ENCODE assay signal across 1 cellular context in the genomic region with DNA sequence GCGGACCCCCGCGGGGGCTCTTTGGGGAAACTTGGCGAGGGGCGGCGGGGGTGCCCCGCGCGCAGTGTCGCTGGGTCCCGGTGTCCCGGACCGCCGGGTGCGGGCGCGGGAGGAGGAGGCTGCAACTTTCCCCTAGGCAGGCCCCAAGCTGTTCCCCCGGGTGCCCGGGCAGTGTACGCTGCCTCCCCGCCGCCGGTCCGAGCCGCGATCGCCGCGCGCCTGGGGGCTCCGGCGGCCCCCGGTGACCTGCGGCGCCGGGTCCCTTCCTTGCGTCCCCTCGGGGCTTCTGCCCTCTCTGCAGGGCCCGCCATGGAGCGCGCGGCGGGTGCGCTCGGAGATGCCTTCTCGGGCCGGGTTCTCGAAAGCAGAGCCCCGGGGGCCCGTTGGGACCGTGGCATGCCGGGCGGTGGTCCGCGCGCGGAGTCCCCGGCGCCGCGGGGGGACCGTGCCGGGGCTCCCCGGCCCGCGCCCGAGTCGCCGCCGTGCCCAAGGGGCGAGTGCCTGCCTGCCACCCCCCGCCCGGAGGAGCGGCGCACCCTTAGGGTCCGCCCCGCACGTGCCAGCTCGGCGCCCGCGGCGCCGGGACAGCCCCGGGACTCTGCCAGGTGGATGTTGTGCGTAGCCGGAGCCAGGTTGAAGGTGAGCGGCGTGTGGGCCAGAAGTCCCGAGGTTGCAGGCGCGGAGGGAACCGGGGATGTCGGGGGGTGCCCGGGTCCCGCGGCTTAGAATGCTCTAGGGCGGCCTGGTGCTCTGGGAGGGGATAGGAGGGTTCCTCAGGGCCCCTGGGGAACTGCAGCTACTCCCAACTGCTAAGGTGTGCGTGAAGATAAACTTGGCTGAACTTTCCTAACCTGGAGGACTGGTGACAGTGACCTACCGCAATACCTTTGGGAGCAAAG.
TF ChIP-seq lines count a peak whose summit lies in the region.

A gene with protein sequence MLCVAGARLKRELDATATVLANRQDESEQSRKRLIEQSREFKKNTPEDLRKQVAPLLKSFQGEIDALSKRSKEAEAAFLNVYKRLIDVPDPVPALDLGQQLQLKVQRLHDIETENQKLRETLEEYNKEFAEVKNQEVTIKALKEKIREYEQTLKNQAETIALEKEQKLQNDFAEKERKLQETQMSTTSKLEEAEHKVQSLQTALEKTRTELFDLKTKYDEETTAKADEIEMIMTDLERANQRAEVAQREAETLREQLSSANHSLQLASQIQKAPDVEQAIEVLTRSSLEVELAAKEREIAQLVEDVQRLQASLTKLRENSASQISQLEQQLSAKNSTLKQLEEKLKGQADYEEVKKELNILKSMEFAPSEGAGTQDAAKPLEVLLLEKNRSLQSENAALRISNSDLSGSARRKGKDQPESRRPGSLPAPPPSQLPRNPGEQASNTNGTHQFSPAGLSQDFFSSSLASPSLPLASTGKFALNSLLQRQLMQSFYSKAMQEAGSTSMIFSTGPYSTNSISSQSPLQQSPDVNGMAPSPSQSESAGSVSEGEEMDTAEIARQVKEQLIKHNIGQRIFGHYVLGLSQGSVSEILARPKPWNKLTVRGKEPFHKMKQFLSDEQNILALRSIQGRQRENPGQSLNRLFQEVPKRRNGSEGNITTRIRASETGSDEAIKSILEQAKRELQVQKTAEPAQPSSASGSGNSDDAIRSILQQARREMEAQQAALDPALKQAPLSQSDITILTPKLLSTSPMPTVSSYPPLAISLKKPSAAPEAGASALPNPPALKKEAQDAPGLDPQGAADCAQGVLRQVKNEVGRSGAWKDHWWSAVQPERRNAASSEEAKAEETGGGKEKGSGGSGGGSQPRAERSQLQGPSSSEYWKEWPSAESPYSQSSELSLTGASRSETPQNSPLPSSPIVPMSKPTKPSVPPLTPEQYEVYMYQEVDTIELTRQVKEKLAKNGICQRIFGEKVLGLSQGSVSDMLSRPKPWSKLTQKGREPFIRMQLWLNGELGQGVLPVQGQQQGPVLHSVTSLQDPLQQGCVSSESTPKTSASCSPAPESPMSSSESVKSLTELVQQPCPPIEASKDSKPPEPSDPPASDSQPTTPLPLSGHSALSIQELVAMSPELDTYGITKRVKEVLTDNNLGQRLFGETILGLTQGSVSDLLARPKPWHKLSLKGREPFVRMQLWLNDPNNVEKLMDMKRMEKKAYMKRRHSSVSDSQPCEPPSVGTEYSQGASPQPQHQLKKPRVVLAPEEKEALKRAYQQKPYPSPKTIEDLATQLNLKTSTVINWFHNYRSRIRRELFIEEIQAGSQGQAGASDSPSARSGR (N-terminal part only) (plus strand): TSS at position 596 of the 899 bp plus-strand sequence. CDS start 14 bp downstream, at position 610.

TF ChIP-seq in K562, 482 proteins besides CTCF, POLR2A, EP300 and RAD21 (continued from another document and continues in another):
- TF ChIP-seq, protein P1, sequence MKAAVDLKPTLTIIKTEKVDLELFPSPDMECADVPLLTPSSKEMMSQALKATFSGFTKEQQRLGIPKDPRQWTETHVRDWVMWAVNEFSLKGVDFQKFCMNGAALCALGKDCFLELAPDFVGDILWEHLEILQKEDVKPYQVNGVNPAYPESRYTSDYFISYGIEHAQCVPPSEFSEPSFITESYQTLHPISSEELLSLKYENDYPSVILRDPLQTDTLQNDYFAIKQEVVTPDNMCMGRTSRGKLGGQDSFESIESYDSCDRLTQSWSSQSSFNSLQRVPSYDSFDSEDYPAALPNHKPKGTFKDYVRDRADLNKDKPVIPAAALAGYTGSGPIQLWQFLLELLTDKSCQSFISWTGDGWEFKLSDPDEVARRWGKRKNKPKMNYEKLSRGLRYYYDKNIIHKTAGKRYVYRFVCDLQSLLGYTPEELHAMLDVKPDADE (conservative IDR thresholded peaks at IDR 0.05; ENCODE audit: control insufficient read depth, low read depth, low read length) = no peak
- no peak for TF ChIP-seq ZC3H11A (IDR thresholded peaks at IDR 0.05; ENCODE audit: low read depth, low read length)
- TF ChIP-seq, protein P2, sequence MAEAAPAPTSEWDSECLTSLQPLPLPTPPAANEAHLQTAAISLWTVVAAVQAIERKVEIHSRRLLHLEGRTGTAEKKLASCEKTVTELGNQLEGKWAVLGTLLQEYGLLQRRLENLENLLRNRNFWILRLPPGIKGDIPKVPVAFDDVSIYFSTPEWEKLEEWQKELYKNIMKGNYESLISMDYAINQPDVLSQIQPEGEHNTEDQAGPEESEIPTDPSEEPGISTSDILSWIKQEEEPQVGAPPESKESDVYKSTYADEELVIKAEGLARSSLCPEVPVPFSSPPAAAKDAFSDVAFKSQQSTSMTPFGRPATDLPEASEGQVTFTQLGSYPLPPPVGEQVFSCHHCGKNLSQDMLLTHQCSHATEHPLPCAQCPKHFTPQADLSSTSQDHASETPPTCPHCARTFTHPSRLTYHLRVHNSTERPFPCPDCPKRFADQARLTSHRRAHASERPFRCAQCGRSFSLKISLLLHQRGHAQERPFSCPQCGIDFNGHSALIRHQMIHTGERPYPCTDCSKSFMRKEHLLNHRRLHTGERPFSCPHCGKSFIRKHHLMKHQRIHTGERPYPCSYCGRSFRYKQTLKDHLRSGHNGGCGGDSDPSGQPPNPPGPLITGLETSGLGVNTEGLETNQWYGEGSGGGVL (CRISPR knock-in tag; IDR thresholded peaks at IDR 0.05) = no peak
- no peak for TF ChIP-seq PCBP2 (IDR thresholded peaks at IDR 0.05; ENCODE audit: low read depth, low read length, poor library complexity, severe bottlenecking)
- TF ChIP-seq PHB2 (IDR thresholded peaks at IDR 0.05; ENCODE audit: low read depth) = no peak
- TF ChIP-seq MAFF (IDR thresholded peaks at IDR 0.05; ENCODE audit: low read length) = no peak
- TF ChIP-seq SNIP1 (IDR thresholded peaks at IDR 0.05; ENCODE audit: low read depth) = no peak
- TF ChIP-seq ZBTB17 (CRISPR knock-in tag; IDR thresholded peaks at IDR 0.05) = no peak
- TF ChIP-seq, protein P3, sequence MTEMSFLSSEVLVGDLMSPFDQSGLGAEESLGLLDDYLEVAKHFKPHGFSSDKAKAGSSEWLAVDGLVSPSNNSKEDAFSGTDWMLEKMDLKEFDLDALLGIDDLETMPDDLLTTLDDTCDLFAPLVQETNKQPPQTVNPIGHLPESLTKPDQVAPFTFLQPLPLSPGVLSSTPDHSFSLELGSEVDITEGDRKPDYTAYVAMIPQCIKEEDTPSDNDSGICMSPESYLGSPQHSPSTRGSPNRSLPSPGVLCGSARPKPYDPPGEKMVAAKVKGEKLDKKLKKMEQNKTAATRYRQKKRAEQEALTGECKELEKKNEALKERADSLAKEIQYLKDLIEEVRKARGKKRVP (CRISPR knock-in tag; IDR thresholded peaks at IDR 0.05) = 0 out of 2 replicates have a peak, but pooled peaks have one; percentile 17
- TF ChIP-seq ZNF175 (CRISPR knock-in tag; IDR thresholded peaks at IDR 0.05; ENCODE audit: low read depth) = no peak
- no peak; the same call in 1 of the 2 replicates for TF ChIP-seq ZNF316 (IDR thresholded peaks at IDR 0.05)
- peak; percentile 61; the same call in 1 of the 2 replicates for TF ChIP-seq DPF2 (IDR thresholded peaks at IDR 0.05)
- no peak for TF ChIP-seq GTF2A2 (tag; IDR thresholded peaks at IDR 0.05)
- no peak for TF ChIP-seq HLTF (IDR thresholded peaks at IDR 0.05)
- 0 out of 2 replicates have a peak, but pooled peaks have one; percentile 21 for TF ChIP-seq LEF1 (IDR thresholded peaks at IDR 0.05)
- TF ChIP-seq, protein P4, sequence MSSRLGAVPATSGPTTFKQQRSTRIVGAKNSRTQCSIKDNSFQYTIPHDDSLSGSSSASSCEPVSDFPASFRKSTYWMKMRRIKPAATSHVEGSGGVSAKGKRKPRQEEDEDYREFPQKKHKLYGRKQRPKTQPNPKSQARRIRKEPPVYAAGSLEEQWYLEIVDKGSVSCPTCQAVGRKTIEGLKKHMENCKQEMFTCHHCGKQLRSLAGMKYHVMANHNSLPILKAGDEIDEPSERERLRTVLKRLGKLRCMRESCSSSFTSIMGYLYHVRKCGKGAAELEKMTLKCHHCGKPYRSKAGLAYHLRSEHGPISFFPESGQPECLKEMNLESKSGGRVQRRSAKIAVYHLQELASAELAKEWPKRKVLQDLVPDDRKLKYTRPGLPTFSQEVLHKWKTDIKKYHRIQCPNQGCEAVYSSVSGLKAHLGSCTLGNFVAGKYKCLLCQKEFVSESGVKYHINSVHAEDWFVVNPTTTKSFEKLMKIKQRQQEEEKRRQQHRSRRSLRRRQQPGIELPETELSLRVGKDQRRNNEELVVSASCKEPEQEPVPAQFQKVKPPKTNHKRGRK (tag; IDR thresholded peaks at IDR 0.05) = no peak
- peak; percentile 74; the same call in 1 of the 2 replicates for TF ChIP-seq KDM2B (CRISPR knock-in tag; IDR thresholded peaks at IDR 0.05)
- TF ChIP-seq PHF20 (IDR thresholded peaks at IDR 0.05; ENCODE audit: partially characterized antibody) = no peak
- TF ChIP-seq, protein P5, sequence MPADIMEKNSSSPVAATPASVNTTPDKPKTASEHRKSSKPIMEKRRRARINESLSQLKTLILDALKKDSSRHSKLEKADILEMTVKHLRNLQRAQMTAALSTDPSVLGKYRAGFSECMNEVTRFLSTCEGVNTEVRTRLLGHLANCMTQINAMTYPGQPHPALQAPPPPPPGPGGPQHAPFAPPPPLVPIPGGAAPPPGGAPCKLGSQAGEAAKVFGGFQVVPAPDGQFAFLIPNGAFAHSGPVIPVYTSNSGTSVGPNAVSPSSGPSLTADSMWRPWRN (IDR thresholded peaks at IDR 0.05; ENCODE audit: low read depth) = no peak
- TF ChIP-seq ZNF696 (CRISPR knock-in tag; conservative IDR thresholded peaks at IDR 0.05) = no peak
- no peak for TF ChIP-seq SRSF7 (optimal IDR thresholded peaks at IDR 0.05; ENCODE audit: low read depth, low read length)
- TF ChIP-seq PYGO2 (tag; IDR thresholded peaks at IDR 0.05) = no peak
- no peak for TF ChIP-seq ZNF134 (CRISPR knock-in tag; conservative IDR thresholded peaks at IDR 0.05)
- no peak for TF ChIP-seq KLF13 (tag; IDR thresholded peaks at IDR 0.05; ENCODE audit: borderline replicate concordance, low read depth)
- no peak for TF ChIP-seq EZH2 (IDR thresholded peaks at IDR 0.05; ENCODE audit: borderline replicate concordance, low read depth, low read length)
- TF ChIP-seq ZNF224 (CRISPR knock-in tag; IDR thresholded peaks at IDR 0.05) = no peak
- TF ChIP-seq PTRF (tag; IDR thresholded peaks at IDR 0.05) = no peak
- TF ChIP-seq, protein P6, sequence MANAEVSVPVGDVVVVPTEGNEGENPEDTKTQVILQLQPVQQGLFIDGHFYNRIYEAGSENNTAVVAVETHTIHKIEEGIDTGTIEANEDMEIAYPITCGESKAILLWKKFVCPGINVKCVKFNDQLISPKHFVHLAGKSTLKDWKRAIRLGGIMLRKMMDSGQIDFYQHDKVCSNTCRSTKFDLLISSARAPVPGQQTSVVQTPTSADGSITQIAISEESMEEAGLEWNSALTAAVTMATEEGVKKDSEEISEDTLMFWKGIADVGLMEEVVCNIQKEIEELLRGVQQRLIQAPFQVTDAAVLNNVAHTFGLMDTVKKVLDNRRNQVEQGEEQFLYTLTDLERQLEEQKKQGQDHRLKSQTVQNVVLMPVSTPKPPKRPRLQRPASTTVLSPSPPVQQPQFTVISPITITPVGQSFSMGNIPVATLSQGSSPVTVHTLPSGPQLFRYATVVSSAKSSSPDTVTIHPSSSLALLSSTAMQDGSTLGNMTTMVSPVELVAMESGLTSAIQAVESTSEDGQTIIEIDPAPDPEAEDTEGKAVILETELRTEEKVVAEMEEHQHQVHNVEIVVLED (CRISPR knock-in tag; IDR thresholded peaks at IDR 0.05) = no peak
- TF ChIP-seq, protein P7, sequence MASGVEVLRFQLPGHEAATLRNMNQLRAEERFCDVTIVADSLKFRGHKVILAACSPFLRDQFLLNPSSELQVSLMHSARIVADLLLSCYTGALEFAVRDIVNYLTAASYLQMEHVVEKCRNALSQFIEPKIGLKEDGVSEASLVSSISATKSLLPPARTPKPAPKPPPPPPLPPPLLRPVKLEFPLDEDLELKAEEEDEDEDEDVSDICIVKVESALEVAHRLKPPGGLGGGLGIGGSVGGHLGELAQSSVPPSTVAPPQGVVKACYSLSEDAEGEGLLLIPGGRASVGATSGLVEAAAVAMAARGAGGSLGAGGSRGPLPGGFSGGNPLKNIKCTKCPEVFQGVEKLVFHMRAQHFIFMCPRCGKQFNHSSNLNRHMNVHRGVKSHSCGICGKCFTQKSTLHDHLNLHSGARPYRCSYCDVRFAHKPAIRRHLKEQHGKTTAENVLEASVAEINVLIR (CRISPR knock-in tag; IDR thresholded peaks at IDR 0.05) = no peak
- TF ChIP-seq MCM5 (IDR thresholded peaks at IDR 0.05; ENCODE audit: low read depth) = no peak
- TF ChIP-seq, protein P8, sequence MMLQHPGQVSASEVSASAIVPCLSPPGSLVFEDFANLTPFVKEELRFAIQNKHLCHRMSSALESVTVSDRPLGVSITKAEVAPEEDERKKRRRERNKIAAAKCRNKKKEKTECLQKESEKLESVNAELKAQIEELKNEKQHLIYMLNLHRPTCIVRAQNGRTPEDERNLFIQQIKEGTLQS (IDR thresholded peaks at IDR 0.05) = no peak
- TF ChIP-seq, protein P8 (CRISPR knock-in tag; conservative IDR thresholded peaks at IDR 0.05) = no peak
- no peak for TF ChIP-seq KAT7 (CRISPR knock-in tag; IDR thresholded peaks at IDR 0.05; ENCODE audit: borderline replicate concordance)
- no peak for TF ChIP-seq NUFIP1 (IDR thresholded peaks at IDR 0.05; ENCODE audit: partially characterized antibody)
- TF ChIP-seq, protein P9, sequence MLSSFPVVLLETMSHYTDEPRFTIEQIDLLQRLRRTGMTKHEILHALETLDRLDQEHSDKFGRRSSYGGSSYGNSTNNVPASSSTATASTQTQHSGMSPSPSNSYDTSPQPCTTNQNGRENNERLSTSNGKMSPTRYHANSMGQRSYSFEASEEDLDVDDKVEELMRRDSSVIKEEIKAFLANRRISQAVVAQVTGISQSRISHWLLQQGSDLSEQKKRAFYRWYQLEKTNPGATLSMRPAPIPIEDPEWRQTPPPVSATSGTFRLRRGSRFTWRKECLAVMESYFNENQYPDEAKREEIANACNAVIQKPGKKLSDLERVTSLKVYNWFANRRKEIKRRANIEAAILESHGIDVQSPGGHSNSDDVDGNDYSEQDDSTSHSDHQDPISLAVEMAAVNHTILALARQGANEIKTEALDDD (IDR thresholded peaks at IDR 0.05) = peak; percentile 74; the same call in 1 of the 2 replicates
- no peak for TF ChIP-seq CREBBP (IDR thresholded peaks at IDR 0.05; ENCODE audit: low read depth, low read length)
- TF ChIP-seq, protein P10, sequence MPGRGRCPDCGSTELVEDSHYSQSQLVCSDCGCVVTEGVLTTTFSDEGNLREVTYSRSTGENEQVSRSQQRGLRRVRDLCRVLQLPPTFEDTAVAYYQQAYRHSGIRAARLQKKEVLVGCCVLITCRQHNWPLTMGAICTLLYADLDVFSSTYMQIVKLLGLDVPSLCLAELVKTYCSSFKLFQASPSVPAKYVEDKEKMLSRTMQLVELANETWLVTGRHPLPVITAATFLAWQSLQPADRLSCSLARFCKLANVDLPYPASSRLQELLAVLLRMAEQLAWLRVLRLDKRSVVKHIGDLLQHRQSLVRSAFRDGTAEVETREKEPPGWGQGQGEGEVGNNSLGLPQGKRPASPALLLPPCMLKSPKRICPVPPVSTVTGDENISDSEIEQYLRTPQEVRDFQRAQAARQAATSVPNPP (IDR thresholded peaks at IDR 0.05; ENCODE audit: borderline replicate concordance, insufficient read depth, insufficient read length) = no peak
- TF ChIP-seq HOXB6 (CRISPR knock-in tag; IDR thresholded peaks at IDR 0.05; ENCODE audit: borderline replicate concordance) = no peak
- peak; percentile 43 for TF ChIP-seq POLR2G (IDR thresholded peaks at IDR 0.05; ENCODE audit: low read depth, low read length)
- TF ChIP-seq RBM14 (IDR thresholded peaks at IDR 0.05; ENCODE audit: borderline replicate concordance, insufficient read depth, low read depth, low read length) = no peak
- TF ChIP-seq SOX6 (IDR thresholded peaks at IDR 0.05) = no peak
- peak; percentile 48 for TF ChIP-seq SMARCC2 (IDR thresholded peaks at IDR 0.05; ENCODE audit: low read depth)
- no peak for TF ChIP-seq SRF (CRISPR knock-in tag; IDR thresholded peaks at IDR 0.05)
